In the genomic region with DNA sequence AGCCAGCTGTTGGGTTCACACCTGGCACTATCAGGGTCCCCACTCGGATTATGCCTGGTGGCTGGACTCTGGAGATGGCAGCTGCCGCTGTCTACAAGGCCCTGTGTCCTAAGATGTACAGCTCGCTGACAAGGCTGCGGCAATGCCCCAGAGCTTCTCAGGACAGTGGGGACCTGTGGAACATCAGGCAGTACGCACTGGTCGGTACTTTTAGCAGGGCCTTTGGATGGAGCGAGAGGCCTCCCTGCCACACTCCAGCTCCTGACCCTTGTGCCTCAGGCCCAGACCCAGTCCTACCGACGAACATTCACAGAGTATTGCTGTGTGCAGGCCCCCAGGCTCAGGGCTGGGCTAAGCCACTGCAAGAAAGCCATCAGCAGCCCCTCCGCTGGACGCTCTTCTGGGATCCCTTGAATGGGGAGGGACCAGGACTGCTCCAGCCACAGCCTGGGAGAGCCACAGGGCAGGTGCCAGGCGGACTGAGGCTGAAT, we compare ENCODE assay signal across 14 cellular contexts. TPM values are rescaled to one million over a fixed set of nuclear protein-coding genes. Genes with fewer than 3 reads are reported as not detected.
DNase-seq lines count a peak whose midpoint lies in the region; ATAC-seq, FAIRE-seq and TF ChIP-seq lines count a peak whose summit lies in the region.
"Had no signal": no experiment of that assay in that cellular context is flagged by ENCODE, and none has a peak within 500 bp of the region (broad histone marks: within the 10 kb centered on the region; RNA-seq: fewer than 3 reads in every experiment).

No MANE protein-coding gene starts in this region.

- H3K27me3 Mint-ChIP-seq in WTC11 (ENCODE audit: low read depth), result peaks cover 13% of the 10 kb centered on the region

- H3K36me3 ChIP-seq in mucosa of descending colon (ENCODE audit: low read depth), result no peaks in the 10 kb centered on the region
- H3K36me3 ChIP-seq: BLaER1 treated with 17β-estradiol and CSF1 and Interleukin-3, amounts not matched to agents 10 nM and 100 nM had no signal

- TF ChIP-seq RAD21 in A549 (conservative IDR thresholded peaks at IDR 0.05 in 1 of 2, IDR thresholded peaks at IDR 0.05 in 1 of 2), result no peak

- WGBS in A549 (ENCODE audit: missing lambda C conversion rate), result 61% methylated on average over 7 of the region's 12 CpGs

- intact Hi-C loops in mucosa of descending colon (cut with DNase I, micrococcal nuclease), result no loop called here

- peaks cover 6% of the 10 kb centered on the region for H3K9me3 Mint-ChIP-seq in WTC11
- H3K9me3 Mint-ChIP-seq: immature natural killer cell; stimulated activated naive CD8-positive, alpha-beta T cell treated with anti-CD3 and anti-CD28 coated beads, Interleukin-15, amount 100 ng/mL, for 72 hours had no signal

- ATAC-seq in A549 (peak; percentile 16 to 57; a peak in 3 of 6 replicates), WTC11 (peak; percentile 11; the same call in 1 of the 2 replicates), mucosa of descending colon (peak; percentile 9), GM21529 (IDR thresholded peaks at IDR 0.05; ENCODE audit: unreplicated experiment) (no peak)

- no peaks in the 10 kb centered on the region for H3K4me1 Mint-ChIP-seq in WTC11
- H3K4me1 Mint-ChIP-seq: immature natural killer cell had no signal

- TF ChIP-seq EP300 in A549 (IDR thresholded peaks at IDR 0.05), result no peak

- H3K4me3 ChIP-seq in A549, result no peak overlapping the region
- no peak overlapping the region for H3K4me3 ChIP-seq in mucosa of descending colon
- H3K4me3 ChIP-seq: BLaER1 treated with 17β-estradiol and CSF1 and Interleukin-3, amounts not matched to agents 10 nM and 100 nM; SK-N-MC; smooth muscle cell had no signal

- DNase-seq in A549 (ENCODE audit: low read depth in 1 of 2, low spot score in 1 of 2), result no peak
- DNase-seq in Daoy (ENCODE audit: low read depth), result peak; percentile 1
- no peak for DNase-seq in WTC11 (ENCODE audit: low spot score)
- no peak for DNase-seq in mucosa of descending colon
- DNase-seq in DMS79 treated with DMSO at 0.1 percent for 48 hours (lab: John Stamatoyannopoulos, UW), result no peak
- no peak for DNase-seq in NCI-H2196 (lab: John Stamatoyannopoulos, UW; ENCODE audit: unreplicated experiment)
- no peak for DNase-seq in activated CD4-positive, alpha-beta T cell treated with anti-CD3 and anti-CD28 coated beads, Interleukin-2, amount 50 U/mL, for 4 hours

- TF ChIP-seq POLR2A in A549 (IDR thresholded peaks at IDR 0.05; ENCODE audit: low read length), result no peak

- POLR2A ChIA-PET in A549 (lab: Yijun Ruan, JAX) (no interaction called here), WTC11 (lab: Charles Lee) (no interaction called here)

- H3K4me3 Mint-ChIP-seq in WTC11, result no peak overlapping the region
- H3K4me3 Mint-ChIP-seq: immature natural killer cell; stimulated activated naive CD8-positive, alpha-beta T cell treated with anti-CD3 and anti-CD28 coated beads, Interleukin-15, amount 100 ng/mL, for 72 hours had no signal

- H3K9me3 ChIP-seq in A549, result no peaks in the 10 kb centered on the region
- H3K9me3 ChIP-seq in mucosa of descending colon, result no peaks in the 10 kb centered on the region

- H3K27ac ChIP-seq in A549, result no peak overlapping the region
- H3K27ac ChIP-seq: BLaER1 treated with 17β-estradiol and CSF1 and Interleukin-3, amounts not matched to agents 10 nM and 100 nM; KMS-11; SK-N-MC had no signal

- no peak overlapping the region for H3K4me2 ChIP-seq in A549
- H3K4me2 ChIP-seq: KMS-11, smooth muscle cell had no signal

- CTCF ChIA-PET in A549 (lab: Yijun Ruan, JAX), result interaction anchor here (0.7 to 3.4 kb wide), 31 partner anchors 9 to 690 kb away, joined by 3 to 52 read pairs (median 5); a partner anchor contains a TSS
- CTCF ChIA-PET in WTC11 (lab: Charles Lee), result interaction anchor here (0.6 to 3.1 kb wide), 21 partner anchors 12 to 489 kb away, joined by 3 to 27 read pairs (median 6); no protein-coding TSS in a partner anchor

- H3K27ac Mint-ChIP-seq in WTC11, result no peak overlapping the region
- H3K27ac Mint-ChIP-seq: immature natural killer cell; stimulated activated naive CD8-positive, alpha-beta T cell treated with anti-CD3 and anti-CD28 coated beads, Interleukin-15, amount 100 ng/mL, for 72 hours had no signal

- no peaks in the 10 kb centered on the region for H3K36me3 Mint-ChIP-seq in WTC11
- H3K36me3 Mint-ChIP-seq: immature natural killer cell had no signal

- no peak for TF ChIP-seq CTCF in A549 (IDR thresholded peaks at IDR 0.05)
- TF ChIP-seq CTCF in WTC11 (IDR thresholded peaks at IDR 0.05), result no peak
- no peak for TF ChIP-seq CTCF in mucosa of descending colon (IDR thresholded peaks at IDR 0.05)

- no peak for FAIRE-seq in A549 (lab: Jason Lieb, UNC)

- H3K4me1 ChIP-seq in A549 (no peaks in the 10 kb centered on the region), mucosa of descending colon (ENCODE audit: low read depth) (no peaks in the 10 kb centered on the region)

TF ChIP-seq in A549, 52 proteins besides CTCF, POLR2A, EP300 and RAD21:
- TF ChIP-seq ZSCAN20 (CRISPR knock-in tag; IDR thresholded peaks at IDR 0.05) (no peak), HEYL (CRISPR knock-in tag; IDR thresholded peaks at IDR 0.05) (no peak), RARB (CRISPR knock-in tag; IDR thresholded peaks at IDR 0.05) (no peak), KDM1A (IDR thresholded peaks at IDR 0.05; ENCODE audit: low read depth) (no peak), RNF2 (IDR thresholded peaks at IDR 0.05; ENCODE audit: borderline replicate concordance, low read depth) (no peak), KDM5A (IDR thresholded peaks at IDR 0.05) (no peak), FOSB (CRISPR knock-in tag; IDR thresholded peaks at IDR 0.05) (no peak), HOXB13 (CRISPR knock-in tag; IDR thresholded peaks at IDR 0.05; ENCODE audit: low read depth) (no peak), HDAC2 (IDR thresholded peaks at IDR 0.05) (no peak), JUN (IDR thresholded peaks at IDR 0.05) (no peak), SMC3 (IDR thresholded peaks at IDR 0.05) (no peak), TP53 (CRISPR knock-in tag; IDR thresholded peaks at IDR 0.05) (no peak), JUNB (IDR thresholded peaks at IDR 0.05) (no peak), CEBPB (IDR thresholded peaks at IDR 0.05) (no peak), FOXS1 (CRISPR knock-in tag; IDR thresholded peaks at IDR 0.05) (no peak), NPAS2 (CRISPR knock-in tag; IDR thresholded peaks at IDR 0.05; ENCODE audit: borderline replicate concordance) (no peak)

TF ChIP-seq in WTC11, 78 proteins besides CTCF, POLR2A, EP300 and RAD21:
- TF ChIP-seq ZNF138 (CRISPR knock-in tag; conservative IDR thresholded peaks at IDR 0.05), result no peak
- no peak for TF ChIP-seq CBFB (CRISPR knock-in tag; IDR thresholded peaks at IDR 0.05; ENCODE audit: low read depth)
- TF ChIP-seq, protein P1, sequence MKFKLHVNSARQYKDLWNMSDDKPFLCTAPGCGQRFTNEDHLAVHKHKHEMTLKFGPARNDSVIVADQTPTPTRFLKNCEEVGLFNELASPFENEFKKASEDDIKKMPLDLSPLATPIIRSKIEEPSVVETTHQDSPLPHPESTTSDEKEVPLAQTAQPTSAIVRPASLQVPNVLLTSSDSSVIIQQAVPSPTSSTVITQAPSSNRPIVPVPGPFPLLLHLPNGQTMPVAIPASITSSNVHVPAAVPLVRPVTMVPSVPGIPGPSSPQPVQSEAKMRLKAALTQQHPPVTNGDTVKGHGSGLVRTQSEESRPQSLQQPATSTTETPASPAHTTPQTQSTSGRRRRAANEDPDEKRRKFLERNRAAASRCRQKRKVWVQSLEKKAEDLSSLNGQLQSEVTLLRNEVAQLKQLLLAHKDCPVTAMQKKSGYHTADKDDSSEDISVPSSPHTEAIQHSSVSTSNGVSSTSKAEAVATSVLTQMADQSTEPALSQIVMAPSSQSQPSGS (CRISPR knock-in tag; IDR thresholded peaks at IDR 0.05; ENCODE audit: borderline replicate concordance, low read depth), result no peak
- TF ChIP-seq, protein P2, sequence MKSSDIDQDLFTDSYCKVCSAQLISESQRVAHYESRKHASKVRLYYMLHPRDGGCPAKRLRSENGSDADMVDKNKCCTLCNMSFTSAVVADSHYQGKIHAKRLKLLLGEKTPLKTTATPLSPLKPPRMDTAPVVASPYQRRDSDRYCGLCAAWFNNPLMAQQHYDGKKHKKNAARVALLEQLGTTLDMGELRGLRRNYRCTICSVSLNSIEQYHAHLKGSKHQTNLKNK (CRISPR knock-in tag; IDR thresholded peaks at IDR 0.05), result no peak
- TF ChIP-seq, protein P3, sequence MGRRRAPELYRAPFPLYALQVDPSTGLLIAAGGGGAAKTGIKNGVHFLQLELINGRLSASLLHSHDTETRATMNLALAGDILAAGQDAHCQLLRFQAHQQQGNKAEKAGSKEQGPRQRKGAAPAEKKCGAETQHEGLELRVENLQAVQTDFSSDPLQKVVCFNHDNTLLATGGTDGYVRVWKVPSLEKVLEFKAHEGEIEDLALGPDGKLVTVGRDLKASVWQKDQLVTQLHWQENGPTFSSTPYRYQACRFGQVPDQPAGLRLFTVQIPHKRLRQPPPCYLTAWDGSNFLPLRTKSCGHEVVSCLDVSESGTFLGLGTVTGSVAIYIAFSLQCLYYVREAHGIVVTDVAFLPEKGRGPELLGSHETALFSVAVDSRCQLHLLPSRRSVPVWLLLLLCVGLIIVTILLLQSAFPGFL (CRISPR knock-in tag; IDR thresholded peaks at IDR 0.05; ENCODE audit: borderline replicate concordance), result no peak
- no peak for TF ChIP-seq TP53 (CRISPR knock-in tag; IDR thresholded peaks at IDR 0.05)
- TF ChIP-seq, protein P4, sequence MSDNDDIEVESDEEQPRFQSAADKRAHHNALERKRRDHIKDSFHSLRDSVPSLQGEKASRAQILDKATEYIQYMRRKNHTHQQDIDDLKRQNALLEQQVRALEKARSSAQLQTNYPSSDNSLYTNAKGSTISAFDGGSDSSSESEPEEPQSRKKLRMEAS (CRISPR knock-in tag; IDR thresholded peaks at IDR 0.05), result no peak
- no peak for TF ChIP-seq GTF2I (CRISPR knock-in tag; conservative IDR thresholded peaks at IDR 0.05)

RNA-seq across cellular contexts. Expression of a gene that starts 45.7 kb away (rescaled TPM):
- polyA plus RNA-seq in A549 (2011; rRNA removed) (not detected in 2 replicates), A549 (2017; fragmentation: RNase III; extraction: RNeasy Plus Mini Kit Qiagen cat#74134 plus additional on column Dnase treatment) (0.06 to 0.08 TPM in 2 of 3 replicates, not detected in the other)
- 0.04 and 0.06 TPM in 2 replicates for polyA plus RNA-seq in A549 (2012; cell fraction: cytosol; rRNA removed)
- 0.06 and 0.07 TPM in 2 replicates for polyA plus RNA-seq in A549 (2012; cell fraction: nucleus; rRNA removed)
- polyA minus RNA-seq in A549 (2011; rRNA and poly(A)+ RNA removed), result not detected in 2 replicates
- total RNA-seq in Daoy (2014; rRNA removed; shearing (Covaris generic)), result 2.7 and 5.0 TPM in 2 replicates
- total RNA-seq in WTC11 (2021) (6.9 to 10.0 TPM (median 7.8 TPM) in 3 replicates), mucosa of descending colon (under 1 TPM in 1 of 3 donors, not detected in 2; 0.19 TPM)
- total RNA-seq: smooth muscle cell had no signal
- polyA plus RNA-seq: immature natural killer cell, smooth muscle cell had no signal
